ENCODE assay signal across 17 cellular contexts in genomic region chr1:116286541-116286971, GRCh38.
DNase-seq lines count a peak whose midpoint lies in the region; ATAC-seq and TF ChIP-seq lines count a peak whose summit lies in the region.
"Had no signal": no experiment of that assay in that cellular context is flagged by ENCODE, and none has a peak within 500 bp of the region (broad histone marks: within the 10 kb centered on the region; RNA-seq: fewer than 3 reads in every experiment).

No MANE protein-coding gene starts in this region.

- DNase-seq in NCI-H2196 (lab: John Stamatoyannopoulos, UW; ENCODE audit: unreplicated experiment) (peak; percentile 30), NCI-H2196 treated with DMSO at 0.1 percent for 48 hours (lab: John Stamatoyannopoulos, UW; ENCODE audit: unreplicated experiment) (no peak), RWPE1 (ENCODE audit: low spot score) (peak; percentile 22), fibroblast of mammary gland (ENCODE audit: low read depth) (peak; percentile 68), thyroid gland (peak; percentile 62 to 68), neuronal stem cell (ENCODE audit: low spot score) (no peak), SW480 (ENCODE audit: low spot score) (no peak)
- DNase-seq: activated CD4-positive, alpha-beta T cell treated with anti-CD3 and anti-CD28 coated beads, Interleukin-2, amount 10 ng/mL, durations not matched to agents 7 days and 5 days; activated T-cell treated with anti-CD3 and anti-CD28 coated beads, Interleukin-2, amount 50 U/mL, for 72 hours; COR-L47; NCI-H2107; T-cell; testis had no signal

- H3K4me1 ChIP-seq in thyroid gland (peaks cover 29 to 42% of the 10 kb centered on the region in 2 donors), neuronal stem cell (ENCODE audit: control insufficient read depth in 2 of 2, insufficient read depth in 1 of 2, low read depth in 1 of 2, low read length in 2 of 2) (no peaks in the 10 kb centered on the region)
- H3K4me1 ChIP-seq: testis had no signal

- intact Hi-C loops in thyroid gland (cut with DNase I) = no loop called here

- no peak overlapping the region for H3K4me2 ChIP-seq in neuronal stem cell (ENCODE audit: insufficient read depth, low read length, poor library complexity, severe bottlenecking)
- H3K4me2 ChIP-seq: hepatocyte, KMS-11 had no signal

- no peak overlapping the region for H2BK120ac ChIP-seq in neuronal stem cell (ENCODE audit: low read depth, low read length)

- TF ChIP-seq CTCF in RWPE1 (conservative IDR thresholded peaks at IDR 0.05; ENCODE audit: low read depth) = no peak
- TF ChIP-seq CTCF in fibroblast of mammary gland (conservative IDR thresholded peaks at IDR 0.05; ENCODE audit: control insufficient read depth, insufficient read depth, low read depth, low read length) = no peak
- no peak for TF ChIP-seq CTCF in thyroid gland (IDR thresholded peaks at IDR 0.05)

- H3K18ac ChIP-seq in neuronal stem cell (ENCODE audit: low read length) = no peak overlapping the region

- H3K27me3 ChIP-seq in thyroid gland (no peaks in the 10 kb centered on the region), neuronal stem cell (ENCODE audit: control insufficient read depth in 3 of 3, insufficient read depth in 3 of 3, low read depth in 1 of 3, low read length in 3 of 3) (no peaks in the 10 kb centered on the region)
- H3K27me3 ChIP-seq: hepatocyte, neutrophil, testis had no signal

- no peak overlapping the region for H3K9ac ChIP-seq in neuronal stem cell (ENCODE audit: low read depth, low read length, poor library complexity)
- H3K9ac ChIP-seq: KMS-11 had no signal

- H4K8ac ChIP-seq in neuronal stem cell (ENCODE audit: low read depth, low read length) = no peak overlapping the region

- no peak overlapping the region for H2AK5ac ChIP-seq in neuronal stem cell (ENCODE audit: low read depth, low read length)

- H3K27ac ChIP-seq in RWPE1 (no peak overlapping the region), thyroid gland (peak overlapping the region; percentile 19 to 69 (median 46)), neuronal stem cell (replicated peaks; ENCODE audit: low read length) (no peak overlapping the region)
- H3K27ac ChIP-seq: hepatocyte, KMS-11, neutrophil, testis had no signal

- H3K9me3 ChIP-seq in thyroid gland = no peaks in the 10 kb centered on the region
- H3K9me3 ChIP-seq in neuronal stem cell (replicated peaks in 1 of 2; ENCODE audit: control insufficient read depth in 2 of 2, insufficient read depth in 1 of 2, low read depth in 1 of 2, low read length in 2 of 2) = no peaks in the 10 kb centered on the region
- H3K9me3 ChIP-seq: neutrophil, testis had no signal

- CTCF ChIA-PET in RWPE1 (lab: Yijun Ruan, JAX) = interaction anchor here (0.6 kb wide), 1 partner anchor 11 kb away, joined by 3 read pairs; no protein-coding TSS in a partner anchor

- POLR2A ChIA-PET in RWPE1 (lab: Yijun Ruan, JAX; ENCODE audit: low non-redundant PET) = no interaction called here

- WGBS in thyroid gland, 2 donors = 31 to 45% methylated on average over 1 of the region's 1 CpG
- no CpG with 5 or more reads among the region's 1 CpG for WGBS in neuronal stem cell (ENCODE audit: extremely low coverage in 2 of 2, insufficient read length in 2 of 2, insufficient replicate concordance in 1 of 2), 2 donors

- no peak overlapping the region for H3K4me3 ChIP-seq in fibroblast of mammary gland (ENCODE audit: control insufficient read depth, low read depth, low read length)
- no peak overlapping the region for H3K4me3 ChIP-seq in thyroid gland (replicated peaks in 1 of 3)
- no peak overlapping the region for H3K4me3 ChIP-seq in neuronal stem cell (ENCODE audit: low read length in 2 of 2)
- H3K4me3 ChIP-seq: hepatocyte, testis had no signal

- no peaks in the 10 kb centered on the region for H3K79me1 ChIP-seq in neuronal stem cell (ENCODE audit: low read depth, low read length)

- H3K23ac ChIP-seq in neuronal stem cell (ENCODE audit: low read depth, low read length, poor library complexity) = no peak overlapping the region

- no peak overlapping the region for H2BK5ac ChIP-seq in neuronal stem cell (ENCODE audit: low read length)

- no peak overlapping the region for H2BK12ac ChIP-seq in neuronal stem cell (ENCODE audit: low read length)

- TF ChIP-seq POLR2A in thyroid gland (IDR thresholded peaks at IDR 0.05) = no peak

- no peaks in the 10 kb centered on the region for H3K36me3 ChIP-seq in thyroid gland
- no peaks in the 10 kb centered on the region for H3K36me3 ChIP-seq in neuronal stem cell (replicated peaks in 1 of 2; ENCODE audit: control insufficient read depth in 2 of 2, insufficient read depth in 2 of 2, low read length in 2 of 2)
- H3K36me3 ChIP-seq: neutrophil had no signal

- H3K14ac ChIP-seq in neuronal stem cell (ENCODE audit: low read length) = no peak overlapping the region

- no peak for ATAC-seq in esophagus mucosa
- ATAC-seq: activated T-cell treated with anti-CD3 and anti-CD28 coated beads, Interleukin-2, amount 50 U/mL, for 72 hours; T-cell had no signal

- no peak overlapping the region for H2AFZ ChIP-seq in neuronal stem cell (ENCODE audit: low read length)
- H2AFZ ChIP-seq: hepatocyte had no signal

- H4K91ac ChIP-seq in neuronal stem cell (ENCODE audit: low read depth, low read length, poor library complexity) = no peak overlapping the region

- H3K4ac ChIP-seq in neuronal stem cell (ENCODE audit: low read length) = no peak overlapping the region

- H2BK15ac ChIP-seq in neuronal stem cell (ENCODE audit: low read length) = no peak overlapping the region

Comparison
In these comparisons a context has a peak if more than half of its experiments do, and no peak if none do; other contexts are left out.
1. DNase-seq: peak in NCI-H2196 (single experiment), RWPE1 (single experiment), fibroblast of mammary gland (single experiment) and thyroid gland (2 of 2); none in NCI-H2196 treated with DMSO at 0.1 percent for 48 hours (single experiment), neuronal stem cell (single experiment) and SW480 (single experiment).
2. H3K27ac ChIP-seq: peak in thyroid gland (3 of 3); none in RWPE1 (single experiment) and neuronal stem cell (single experiment).